23 cellular contexts compared by ENCODE assay signal in genomic region chr12:56872366-56872765, GRCh38.
DNase-seq lines count a peak whose midpoint lies in the region; ATAC-seq, FAIRE-seq and TF ChIP-seq lines count a peak whose summit lies in the region.
"Had no signal": no experiment of that assay in that cellular context is flagged by ENCODE, and none has a peak within 500 bp of the region (broad histone marks: within the 10 kb centered on the region; RNA-seq: fewer than 3 reads in every experiment).

No MANE protein-coding gene starts in this region.

- no peaks in the 10 kb centered on the region for H3K9me3 ChIP-seq in endothelial cell of umbilical vein (replicated peaks; ENCODE audit: control insufficient read depth, insufficient read depth, low read length)
- H3K9me3 ChIP-seq in upper lobe of right lung, result no peaks in the 10 kb centered on the region
- peaks cover 2% of the 10 kb centered on the region for H3K9me3 ChIP-seq in psoas muscle
- no peaks in the 10 kb centered on the region for H3K9me3 ChIP-seq in body of pancreas

- no peak overlapping the region for H3K4me2 ChIP-seq in endothelial cell of umbilical vein (ENCODE audit: insufficient read depth, low read length)
- H3K4me2 ChIP-seq: A549 had no signal

- peak; percentile 24 for FAIRE-seq in endothelial cell of umbilical vein (lab: Jason Lieb, UNC)
- FAIRE-seq: A549, GM12878, GM19239, H1 had no signal

- TF ChIP-seq POLR2A in endothelial cell of umbilical vein (IDR thresholded peaks at IDR 0.05; ENCODE audit: low read depth, low read length) (no peak), body of pancreas (IDR thresholded peaks at IDR 0.05) (no peak)

- TF ChIP-seq CTCF in VCaP (conservative IDR thresholded peaks at IDR 0.05) (no peak), endothelial cell of umbilical vein (IDR thresholded peaks at IDR 0.05; ENCODE audit: extremely low read depth in 1 of 2, insufficient read depth in 1 of 2, low read depth in 1 of 2, low read length in 2 of 2) (no peak), upper lobe of right lung (IDR thresholded peaks at IDR 0.05) (no peak), psoas muscle (IDR thresholded peaks at IDR 0.05) (no peak), body of pancreas (IDR thresholded peaks at IDR 0.05) (no peak)

- no peaks in the 10 kb centered on the region for H3K79me2 ChIP-seq in endothelial cell of umbilical vein (ENCODE audit: control insufficient read depth, insufficient read depth, low read length)

- no TSS peak for BruUV-seq in endothelial cell of umbilical vein (replicated peaks; lab: Mats Ljungman, UMichigan)

- DNase-seq in EH (ENCODE audit: low read depth), result peak; percentile 60
- no peak for DNase-seq in endothelial cell of umbilical vein (ENCODE audit: low read depth, low spot score)
- no peak for DNase-seq in upper lobe of right lung
- DNase-seq in psoas muscle, result no peak
- DNase-seq in body of pancreas, result no peak
- DNase-seq: 8988T; ACHN; C1 segment of cervical spinal cord; Calu3; CD4-positive, alpha-beta memory T cell; COR-L47; DND-41; EL; GDM1; GM23248; H7; HCEC 1CT had no signal

- ATAC-seq in upper lobe of right lung (no peak), psoas muscle (no peak), HG03521 (IDR thresholded peaks at IDR 0.05; ENCODE audit: unreplicated experiment) (no peak), body of pancreas (no peak)
- ATAC-seq: A549, GM12878 had no signal

- dilution Hi-C loops in endothelial cell of umbilical vein (cut with MboI; ENCODE audit: extremely low pct_ligation_motif_present, low sequenced_read_pairs), result no loop called here

- H3K27ac ChIP-seq in VCaP (peak overlapping the region; percentile 77), endothelial cell of umbilical vein (ENCODE audit: insufficient read depth, low read depth, low read length) (no peak overlapping the region), upper lobe of right lung (no peak overlapping the region), psoas muscle (no peak overlapping the region), body of pancreas (no peak overlapping the region)
- H3K27ac ChIP-seq: A549, GM23248 had no signal

- CTCF ChIA-PET in endothelial cell of umbilical vein (lab: Charles Lee), result no interaction called here

- H4K20me1 ChIP-seq in endothelial cell of umbilical vein (replicated peaks; ENCODE audit: control insufficient read depth, extremely low read depth, insufficient read depth, low read length), result no peaks in the 10 kb centered on the region

- H3K4me1 ChIP-seq in endothelial cell of umbilical vein (ENCODE audit: control insufficient read depth, extremely low read depth, insufficient read depth, low read length) (no peaks in the 10 kb centered on the region), upper lobe of right lung (peaks cover 2% of the 10 kb centered on the region), psoas muscle (no peaks in the 10 kb centered on the region), body of pancreas (no peaks in the 10 kb centered on the region)

- H3K27me3 ChIP-seq in endothelial cell of umbilical vein (ENCODE audit: control insufficient read depth in 2 of 2, insufficient read depth in 2 of 2, low read length in 2 of 2), result peaks cover 3 to 7% of the 10 kb centered on the region in 2 experiments
- no peaks in the 10 kb centered on the region for H3K27me3 ChIP-seq in upper lobe of right lung
- H3K27me3 ChIP-seq in psoas muscle (ENCODE audit: insufficient read depth in 3 of 3, low read length in 2 of 3), result no peaks in the 10 kb centered on the region
- no peaks in the 10 kb centered on the region for H3K27me3 ChIP-seq in body of pancreas

- no peak overlapping the region for H2AFZ ChIP-seq in endothelial cell of umbilical vein (ENCODE audit: low read depth, low read length)
- H2AFZ ChIP-seq: GM23248 had no signal

- H3K9me1 ChIP-seq in endothelial cell of umbilical vein (replicated peaks; ENCODE audit: control insufficient read depth, extremely low read depth, insufficient read depth, low read length), result no peaks in the 10 kb centered on the region

- POLR2A ChIA-PET in endothelial cell of umbilical vein (lab: Charles Lee), result no interaction called here

- H3K9ac ChIP-seq in endothelial cell of umbilical vein (replicated peaks; ENCODE audit: extremely low read depth, insufficient read depth, low read length), result no peak overlapping the region
- H3K9ac ChIP-seq: GM23248 had no signal

- H3K4me3 ChIP-seq in endothelial cell of umbilical vein (replicated peaks in 1 of 3; ENCODE audit: insufficient read depth in 1 of 3, low read depth in 1 of 3, low read length in 3 of 3) (no peak overlapping the region), upper lobe of right lung (no peak overlapping the region), psoas muscle (no peak overlapping the region), body of pancreas (no peak overlapping the region)
- H3K4me3 ChIP-seq: A549, GM12878, GM23248 had no signal

- intact Hi-C loops in endothelial cell of umbilical vein (cut with micrococcal nuclease) (no loop called here), upper lobe of right lung (cut with DNase I) (no loop called here), psoas muscle (cut with DNase I) (no loop called here), body of pancreas (cut with DNase I) (no loop called here)

- no peaks in the 10 kb centered on the region for H3K36me3 ChIP-seq in endothelial cell of umbilical vein (ENCODE audit: control insufficient read depth in 2 of 2, extremely low read depth in 1 of 2, insufficient read depth in 2 of 2, low read length in 2 of 2)
- no peaks in the 10 kb centered on the region for H3K36me3 ChIP-seq in upper lobe of right lung
- H3K36me3 ChIP-seq in psoas muscle (ENCODE audit: insufficient read depth in 1 of 2, low read depth in 1 of 2), result no peaks in the 10 kb centered on the region
- no peaks in the 10 kb centered on the region for H3K36me3 ChIP-seq in body of pancreas (replicated peaks in 1 of 2; ENCODE audit: insufficient read depth in 1 of 2, low read depth in 2 of 2)

TF ChIP-seq in endothelial cell of umbilical vein, 7 proteins besides CTCF, POLR2A, EP300 and RAD21:
- TF ChIP-seq JUN (IDR thresholded peaks at IDR 0.05; ENCODE audit: borderline replicate concordance, insufficient read depth, insufficient read length, low read depth) (no peak), FOS (IDR thresholded peaks at IDR 0.05; ENCODE audit: borderline replicate concordance, insufficient read depth, low read length) (no peak), MYC (IDR thresholded peaks at IDR 0.05; ENCODE audit: low read depth, low read length) (no peak), EZH2 (IDR thresholded peaks at IDR 0.05; ENCODE audit: borderline replicate concordance, low read depth, low read length, severe bottlenecking) (no peak), GATA2 (IDR thresholded peaks at IDR 0.05; ENCODE audit: insufficient read depth, insufficient read length, low read depth, low read length) (no peak), POLR2AphosphoS5 (IDR thresholded peaks at IDR 0.05; ENCODE audit: insufficient read depth, low read depth, low read length) (no peak), MAX (IDR thresholded peaks at IDR 0.05; ENCODE audit: insufficient read depth, insufficient read length) (no peak)
